Comparison of ENCODE assay signal across 1 cellular context in genomic region chr10:117165557-117166419, GRCh38.
A peak's percentile ranks its signal among the peaks of the same experiment; 100 is the strongest.
TF ChIP-seq lines count a peak whose summit lies in the region.

No MANE protein-coding gene starts in this region.

TF ChIP-seq in HEK293, 187 proteins besides CTCF, POLR2A, EP300 and RAD21 (continued from another document and continues in another):
- TF ChIP-seq PATZ1 (tag by site-specific recombination; IDR thresholded peaks at IDR 0.05) (peak; percentile 44), ZFHX2 (tag by site-specific recombination; conservative IDR thresholded peaks at IDR 0.05) (no peak), KLF8 (tag by site-specific recombination; IDR thresholded peaks at IDR 0.05) (no peak), ZNF148 (tag by site-specific recombination; IDR thresholded peaks at IDR 0.05; ENCODE audit: borderline replicate concordance) (no peak), GLIS1 (tag by site-specific recombination; IDR thresholded peaks at IDR 0.05) (peak; percentile 20; the same call in 1 of the 2 replicates), ZNF621 (tag by site-specific recombination; IDR thresholded peaks at IDR 0.05) (no peak), EGR2 (tag by site-specific recombination; IDR thresholded peaks at IDR 0.05; ENCODE audit: low read depth) (no peak), GLIS2 (tag by site-specific recombination; IDR thresholded peaks at IDR 0.05) (peak; percentile 88), ZNF146 (tag by site-specific recombination; IDR thresholded peaks at IDR 0.05) (no peak), ZNF548 (tag by site-specific recombination; IDR thresholded peaks at IDR 0.05) (no peak), ZNF677 (tag by site-specific recombination; IDR thresholded peaks at IDR 0.05) (no peak), ZNF600 (tag by site-specific recombination; IDR thresholded peaks at IDR 0.05) (peak; percentile 82), ZBTB7A (tag by site-specific recombination; IDR thresholded peaks at IDR 0.05; ENCODE audit: low read depth) (no peak), OSR2 (tag by site-specific recombination; IDR thresholded peaks at IDR 0.05) (no peak), ZNF112 (tag by site-specific recombination; IDR thresholded peaks at IDR 0.05) (no peak), ZNF223 (tag by site-specific recombination; IDR thresholded peaks at IDR 0.05) (no peak), SP7 (tag by site-specific recombination; IDR thresholded peaks at IDR 0.05) (peak; percentile 32; the same call in 1 of the 2 replicates), ZBTB26 (tag by site-specific recombination; optimal IDR thresholded peaks at IDR 0.05) (peak; percentile 25), ZSCAN30 (tag by site-specific recombination; IDR thresholded peaks at IDR 0.05) (0 out of 2 replicates have a peak, but pooled peaks have one; percentile 78), BCL11A (tag by site-specific recombination; IDR thresholded peaks at IDR 0.05; ENCODE audit: low read depth) (no peak), ZBTB8A (tag by site-specific recombination; IDR thresholded peaks at IDR 0.05) (peak; percentile 22; the same call in 1 of the 2 replicates), ZNF132 (tag by site-specific recombination; IDR thresholded peaks at IDR 0.05; ENCODE audit: borderline replicate concordance) (no peak), ZNF341 (tag by site-specific recombination; IDR thresholded peaks at IDR 0.05; ENCODE audit: low read depth) (peak; percentile 24; the same call in 1 of the 2 replicates), SP3 (tag by site-specific recombination; IDR thresholded peaks at IDR 0.05) (no peak), FEZF1 (tag by site-specific recombination; IDR thresholded peaks at IDR 0.05) (no peak), ZNF792 (tag by site-specific recombination; IDR thresholded peaks at IDR 0.05) (no peak), GLI2 (tag by site-specific recombination; IDR thresholded peaks at IDR 0.05; ENCODE audit: borderline replicate concordance, low read depth) (no peak), ZNF529 (tag by site-specific recombination; IDR thresholded peaks at IDR 0.05; ENCODE audit: insufficient replicate concordance) (no peak), ZNF580 (tag by site-specific recombination; IDR thresholded peaks at IDR 0.05) (no peak), ZBTB48 (tag by site-specific recombination; IDR thresholded peaks at IDR 0.05) (no peak), ZNF398 (tag by site-specific recombination; IDR thresholded peaks at IDR 0.05) (no peak), ZNF48 (tag by site-specific recombination; IDR thresholded peaks at IDR 0.05) (no peak), ZNF416 (tag by site-specific recombination; IDR thresholded peaks at IDR 0.05) (no peak), ZNF433 (tag by site-specific recombination; IDR thresholded peaks at IDR 0.05; ENCODE audit: low read depth) (no peak), ZNF623 (tag by site-specific recombination; IDR thresholded peaks at IDR 0.05) (no peak), ZNF521 (tag by site-specific recombination; IDR thresholded peaks at IDR 0.05) (no peak), ZNF776 (tag by site-specific recombination; IDR thresholded peaks at IDR 0.05; ENCODE audit: borderline replicate concordance) (no peak), ZNF121 (tag by site-specific recombination; IDR thresholded peaks at IDR 0.05) (peak; percentile 78; the same call in 1 of the 2 replicates), ZBTB11 (tag by site-specific recombination; conservative IDR thresholded peaks at IDR 0.05; ENCODE audit: low read depth) (no peak), SALL2 (tag by site-specific recombination; IDR thresholded peaks at IDR 0.05; ENCODE audit: borderline replicate concordance) (no peak), ZNF660 (tag by site-specific recombination; IDR thresholded peaks at IDR 0.05) (peak; percentile 47; the same call in 1 of the 2 replicates), YY1 (tag by site-specific recombination; IDR thresholded peaks at IDR 0.05) (no peak), KLF7 (tag by site-specific recombination; IDR thresholded peaks at IDR 0.05; ENCODE audit: borderline replicate concordance) (no peak), ZNF777 (tag by site-specific recombination; IDR thresholded peaks at IDR 0.05; ENCODE audit: borderline replicate concordance) (0 out of 2 replicates have a peak, but pooled peaks have one; percentile 28), ZNF24 (tag by site-specific recombination; IDR thresholded peaks at IDR 0.05) (no peak), ZNF16 (tag by site-specific recombination; IDR thresholded peaks at IDR 0.05; ENCODE audit: low read depth) (no peak), ZNF626 (tag by site-specific recombination; IDR thresholded peaks at IDR 0.05) (no peak), ZNF488 (tag by site-specific recombination; IDR thresholded peaks at IDR 0.05) (no peak), ZNF830 (tag by site-specific recombination; IDR thresholded peaks at IDR 0.05; ENCODE audit: low read depth) (no peak), ZNF114 (tag by site-specific recombination; IDR thresholded peaks at IDR 0.05) (no peak), HOXD13 (CRISPR knock-in tag; IDR thresholded peaks at IDR 0.05; ENCODE audit: borderline replicate concordance) (no peak), ZNF501 (tag by site-specific recombination; IDR thresholded peaks at IDR 0.05) (peak; percentile 29; the same call in 1 of the 2 replicates), ZNF292 (tag by site-specific recombination; IDR thresholded peaks at IDR 0.05; ENCODE audit: borderline replicate concordance, low read depth) (no peak), IKZF3 (tag by site-specific recombination; IDR thresholded peaks at IDR 0.05) (no peak), PRDM4 (tag by site-specific recombination; IDR thresholded peaks at IDR 0.05) (no peak), ZFP3 (tag by site-specific recombination; IDR thresholded peaks at IDR 0.05; ENCODE audit: low read depth) (no peak), KLF1 (tag by site-specific recombination; IDR thresholded peaks at IDR 0.05) (no peak), ZNF654 (tag by site-specific recombination; IDR thresholded peaks at IDR 0.05; ENCODE audit: low read depth) (peak; percentile 72)
